In genomic region chr11:67392182-67392715, GRCh38 we compare ENCODE assay signal across 6 cellular contexts. TPM values are rescaled to one million over a fixed set of nuclear protein-coding genes. Genes with fewer than 3 reads are reported as not detected.
DNase-seq lines count a peak whose midpoint lies in the region; ATAC-seq, FAIRE-seq and TF ChIP-seq lines count a peak whose summit lies in the region.

No MANE protein-coding gene starts in this region.

- H3K4me1 Mint-ChIP-seq in activated naive CD8-positive, alpha-beta T cell treated with anti-CD3 and anti-CD28 coated beads, Interleukin-2, amount 10 ng/mL, durations not matched to agents 7 days and 5 days, result peaks cover 41% of the 10 kb centered on the region
- H3K4me1 Mint-ChIP-seq in natural killer cell treated with Interleukin-12 subunit alpha and Interleukin-12 subunit beta and Interleukin-15 and Interleukin-18, amount 100 ng/mL, for 72 hours (ENCODE audit: low read depth in 2 of 2), result peaks cover 27 to 37% of the 10 kb centered on the region in 2 donors

- H3K9me3 Mint-ChIP-seq in activated naive CD8-positive, alpha-beta T cell treated with anti-CD3 and anti-CD28 coated beads, Interleukin-2, amount 10 ng/mL, durations not matched to agents 7 days and 5 days, result no peaks in the 10 kb centered on the region
- H3K9me3 Mint-ChIP-seq in natural killer cell treated with Interleukin-12 subunit alpha and Interleukin-12 subunit beta and Interleukin-15 and Interleukin-18, amount 100 ng/mL, for 72 hours, result no peaks in the 10 kb centered on the region

- no peak for TF ChIP-seq POLR2A in H54 (IDR thresholded peaks at IDR 0.05; ENCODE audit: low read depth, low read length)

- H3K27me3 Mint-ChIP-seq in activated naive CD8-positive, alpha-beta T cell treated with anti-CD3 and anti-CD28 coated beads, Interleukin-2, amount 10 ng/mL, durations not matched to agents 7 days and 5 days, result no peaks in the 10 kb centered on the region
- H3K27me3 Mint-ChIP-seq in natural killer cell treated with Interleukin-12 subunit alpha and Interleukin-12 subunit beta and Interleukin-15 and Interleukin-18, amount 100 ng/mL, for 72 hours, result no peaks in the 10 kb centered on the region

- no peak for DNase-seq in activated naive CD8-positive, alpha-beta T cell treated with anti-CD3 and anti-CD28 coated beads, Interleukin-2, amount 10 ng/mL, durations not matched to agents 7 days and 5 days
- DNase-seq in natural killer cell treated with Interleukin-12 subunit alpha and Interleukin-12 subunit beta and Interleukin-15 and Interleukin-18, amount 100 ng/mL, for 72 hours (ENCODE audit: low spot score), result no peak
- DNase-seq in NCI-H524 (lab: John Stamatoyannopoulos, UW) (no peak), H54 (ENCODE audit: insufficient read length, low spot score) (no peak)

- peaks cover 12% of the 10 kb centered on the region for H3K36me3 Mint-ChIP-seq in activated naive CD8-positive, alpha-beta T cell treated with anti-CD3 and anti-CD28 coated beads, Interleukin-2, amount 10 ng/mL, durations not matched to agents 7 days and 5 days
- no peaks in the 10 kb centered on the region for H3K36me3 Mint-ChIP-seq in natural killer cell treated with Interleukin-12 subunit alpha and Interleukin-12 subunit beta and Interleukin-15 and Interleukin-18, amount 100 ng/mL, for 72 hours

- H3K4me3 Mint-ChIP-seq in activated naive CD8-positive, alpha-beta T cell treated with anti-CD3 and anti-CD28 coated beads, Interleukin-2, amount 10 ng/mL, durations not matched to agents 7 days and 5 days, result peak overlapping the region; percentile 96
- peak overlapping the region; percentile 85 for H3K4me3 Mint-ChIP-seq in natural killer cell treated with Interleukin-12 subunit alpha and Interleukin-12 subunit beta and Interleukin-15 and Interleukin-18, amount 100 ng/mL, for 72 hours

- no peak for FAIRE-seq in H54 (lab: Jason Lieb, UNC)

- peak; percentile 22 for ATAC-seq in GM21723 (IDR thresholded peaks at IDR 0.05; ENCODE audit: unreplicated experiment)
- ATAC-seq in activated naive CD8-positive, alpha-beta T cell treated with anti-CD3 and anti-CD28 coated beads, Interleukin-2, amount 10 ng/mL, durations not matched to agents 7 days and 5 days (ENCODE audit: low read depth), result peak; percentile 1
- ATAC-seq in natural killer cell treated with Interleukin-12 subunit alpha and Interleukin-12 subunit beta and Interleukin-15 and Interleukin-18, amount 100 ng/mL, for 72 hours, result no peak
- no peak for ATAC-seq in HG03342 (IDR thresholded peaks at IDR 0.05; ENCODE audit: unreplicated experiment)

- POLR2A ChIA-PET in activated naive CD8-positive, alpha-beta T cell treated with anti-CD3 and anti-CD28 coated beads, Interleukin-2, amount 10 ng/mL, durations not matched to agents 7 days and 5 days (lab: Charles Lee), result interaction anchor here (0.5 to 5.8 kb wide), 26 partner anchors 11 to 645 kb away, joined by 3 to 91 read pairs (median 5); partner anchors contain the start of genes AIP, POLD4, PPP1CA and PTPRCAP

- H3K27ac Mint-ChIP-seq in activated naive CD8-positive, alpha-beta T cell treated with anti-CD3 and anti-CD28 coated beads, Interleukin-2, amount 10 ng/mL, durations not matched to agents 7 days and 5 days, result peak overlapping the region; percentile 75
- H3K27ac Mint-ChIP-seq in natural killer cell treated with Interleukin-12 subunit alpha and Interleukin-12 subunit beta and Interleukin-15 and Interleukin-18, amount 100 ng/mL, for 72 hours, result peak overlapping the region; percentile 62 to 64

RNA-seq across cellular contexts. Expression of gene RAD9A, which starts 0.5 kb away (rescaled TPM):
- total RNA-seq in activated naive CD8-positive, alpha-beta T cell treated with anti-CD3 and anti-CD28 coated beads, Interleukin-2, amount 10 ng/mL, durations not matched to agents 7 days and 5 days, result 10 to 100 TPM; 65.3 to 67.1 TPM
- 10 to 100 TPM; 25.9 to 47.8 TPM for total RNA-seq in natural killer cell treated with Interleukin-12 subunit alpha and Interleukin-12 subunit beta and Interleukin-15 and Interleukin-18, amount 100 ng/mL, for 72 hours

RNA-seq across cellular contexts. Expression of gene PPP1CA, which starts 9.4 kb away (rescaled TPM):
- total RNA-seq in activated naive CD8-positive, alpha-beta T cell treated with anti-CD3 and anti-CD28 coated beads, Interleukin-2, amount 10 ng/mL, durations not matched to agents 7 days and 5 days, result 100 to 1,000 TPM; 290 to 311 TPM
- 100 to 1,000 TPM; 317 to 378 TPM for total RNA-seq in natural killer cell treated with Interleukin-12 subunit alpha and Interleukin-12 subunit beta and Interleukin-15 and Interleukin-18, amount 100 ng/mL, for 72 hours

RNA-seq across cellular contexts. Expression of gene TBC1D10C, which starts 11.6 kb away (rescaled TPM):
- total RNA-seq in activated naive CD8-positive, alpha-beta T cell treated with anti-CD3 and anti-CD28 coated beads, Interleukin-2, amount 10 ng/mL, durations not matched to agents 7 days and 5 days, result 100 to 1,000 TPM; 359 to 367 TPM
- 10 to 100 TPM; 79.5 to 88.8 TPM for total RNA-seq in natural killer cell treated with Interleukin-12 subunit alpha and Interleukin-12 subunit beta and Interleukin-15 and Interleukin-18, amount 100 ng/mL, for 72 hours

RNA-seq across cellular contexts. Expression of gene CLCF1, which starts 18.9 kb away (rescaled TPM):
- 1 to 10 TPM; 4.3 to 4.7 TPM for total RNA-seq in activated naive CD8-positive, alpha-beta T cell treated with anti-CD3 and anti-CD28 coated beads, Interleukin-2, amount 10 ng/mL, durations not matched to agents 7 days and 5 days
- total RNA-seq in natural killer cell treated with Interleukin-12 subunit alpha and Interleukin-12 subunit beta and Interleukin-15 and Interleukin-18, amount 100 ng/mL, for 72 hours, result 1 to 10 TPM; 1.4 to 3.3 TPM

RNA-seq across cellular contexts. Expression of gene CARNS1, which starts 23.2 kb away (rescaled TPM):
- 1 to 10 TPM; 5.5 to 5.6 TPM for total RNA-seq in activated naive CD8-positive, alpha-beta T cell treated with anti-CD3 and anti-CD28 coated beads, Interleukin-2, amount 10 ng/mL, durations not matched to agents 7 days and 5 days
- 1 to 10 TPM; 2.3 to 4.9 TPM for total RNA-seq in natural killer cell treated with Interleukin-12 subunit alpha and Interleukin-12 subunit beta and Interleukin-15 and Interleukin-18, amount 100 ng/mL, for 72 hours

Comparison
In these comparisons a context has a peak if more than half of its experiments do, and no peak if none do; other contexts are left out.
1. ATAC-seq: peak in GM21723 (single experiment) and activated naive CD8-positive, alpha-beta T cell treated with anti-CD3 and anti-CD28 coated beads, Interleukin-2, amount 10 ng/mL, durations not matched to agents 7 days and 5 days (single experiment); none in natural killer cell treated with Interleukin-12 subunit alpha and Interleukin-12 subunit beta and Interleukin-15 and Interleukin-18, amount 100 ng/mL, for 72 hours (0 of 2) and HG03342 (single experiment).
2. RNA of gene TBC1D10C, which starts 11.6 kb away (total RNA-seq): 359 to 367 TPM in activated naive CD8-positive, alpha-beta T cell treated with anti-CD3 and anti-CD28 coated beads, Interleukin-2, amount 10 ng/mL, durations not matched to agents 7 days and 5 days; 79.5 to 88.8 TPM in natural killer cell treated with Interleukin-12 subunit alpha and Interleukin-12 subunit beta and Interleukin-15 and Interleukin-18, amount 100 ng/mL, for 72 hours; every median in the first group is over 4 times any median in the second.